Comparison of ENCODE assay signal across 1 cellular context in genomic region chr4:144627663-144628076, GRCh38.
TF ChIP-seq lines count a peak whose summit lies in the region.

No MANE protein-coding gene starts in this region.

TF ChIP-seq in A549, 52 proteins besides CTCF, POLR2A, EP300 and RAD21 (continued from another document):
- TF ChIP-seq E2F6 (IDR thresholded peaks at IDR 0.05; ENCODE audit: borderline replicate concordance, low read depth) (no peak), RCOR1 (IDR thresholded peaks at IDR 0.05; ENCODE audit: low read depth, low read length) (no peak), SREBF2 (IDR thresholded peaks at IDR 0.05) (no peak), RNF2 (IDR thresholded peaks at IDR 0.05; ENCODE audit: borderline replicate concordance, low read depth) (no peak), HOXB13 (CRISPR knock-in tag; IDR thresholded peaks at IDR 0.05; ENCODE audit: low read depth) (no peak), RARB (CRISPR knock-in tag; IDR thresholded peaks at IDR 0.05) (no peak), RFX5 (IDR thresholded peaks at IDR 0.05) (no peak)
- TF ChIP-seq, protein P1, sequence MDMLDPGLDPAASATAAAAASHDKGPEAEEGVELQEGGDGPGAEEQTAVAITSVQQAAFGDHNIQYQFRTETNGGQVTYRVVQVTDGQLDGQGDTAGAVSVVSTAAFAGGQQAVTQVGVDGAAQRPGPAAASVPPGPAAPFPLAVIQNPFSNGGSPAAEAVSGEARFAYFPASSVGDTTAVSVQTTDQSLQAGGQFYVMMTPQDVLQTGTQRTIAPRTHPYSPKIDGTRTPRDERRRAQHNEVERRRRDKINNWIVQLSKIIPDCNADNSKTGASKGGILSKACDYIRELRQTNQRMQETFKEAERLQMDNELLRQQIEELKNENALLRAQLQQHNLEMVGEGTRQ (IDR thresholded peaks at IDR 0.05) = no peak
